In the genomic region with DNA sequence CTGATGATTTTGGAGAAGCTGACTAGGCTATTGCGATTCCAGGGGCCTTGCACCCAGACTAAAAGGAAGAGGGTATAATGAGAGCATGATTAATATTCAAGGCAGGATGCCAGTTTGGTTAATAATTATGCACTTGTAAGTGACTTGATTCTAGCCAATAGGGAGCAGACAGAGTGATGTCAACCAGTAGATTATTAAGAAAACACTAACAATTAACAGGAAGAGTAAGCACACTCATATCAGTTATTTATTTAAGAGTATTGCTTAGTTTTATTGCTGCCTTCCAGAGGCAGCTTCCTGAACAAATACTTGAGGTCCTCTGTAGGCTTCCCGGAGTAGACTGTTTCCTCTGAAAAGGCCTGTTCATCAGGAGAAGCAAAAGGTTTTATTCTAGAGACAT, we compare ENCODE assay signal across 20 cellular contexts.
"Had no signal": no experiment of that assay in that cellular context is flagged by ENCODE, and none has a peak within 500 bp of the region (broad histone marks: within the 10 kb centered on the region; RNA-seq: fewer than 3 reads in every experiment).

No MANE protein-coding gene starts in this region.

- H3K27ac ChIP-seq: heart left ventricle, psoas muscle, testis, transverse colon had no signal

- H3K27me3 ChIP-seq: heart left ventricle, testis, transverse colon had no signal

- H3K27me3 Mint-ChIP-seq: dendritic cell treated with granulocyte-macrophage colony-stimulating factor and Interleukin-4, amounts not matched to agents 40 ng/mL and 50 ng/mL, for 4 days; effector memory CD8-positive, alpha-beta T cell; naive B cell; stimulated activated naive B cell treated with anti-CD40 and anti-IgM and Interleukin-4, amounts not matched to agents 10 μg/mL and 1 μg/mL and 100 μg/mL, for 72 hours; stimulated activated naive CD8-positive, alpha-beta T cell treated with anti-CD3 and anti-CD28 coated beads, Interleukin-15, amount 100 ng/mL, for 72 hours had no signal

- H3K36me3 Mint-ChIP-seq: naive B cell had no signal

- DNase-seq: cerebellar nuclear complex; effector memory CD8-positive, alpha-beta T cell; erythroblast; foreskin melanocyte; heart left ventricle; hypothalamus; left colon; left ventricle myocardium superior; mesendoderm; naive B cell; nephron progenitor cell; psoas muscle; stimulated activated CD4-positive, alpha-beta T cell treated with anti-CD3 and anti-CD28 coated beads, Interleukin-2, amount 100 ng/mL, for 24 hours; stimulated activated CD4-positive, alpha-beta T cell treated with anti-CD3 and anti-CD28 coated beads, Interleukin-4, amount 100 ng/mL, for 4 hours; stimulated activated naive B cell treated with anti-CD40 and anti-IgM and Interleukin-4, amounts not matched to agents 10 μg/mL and 1 μg/mL and 100 μg/mL, for 72 hours; stimulated activated naive CD8-positive, alpha-beta T cell treated with anti-CD3 and anti-CD28 coated beads, Interleukin-15, amount 100 ng/mL, for 72 hours; testis; transverse colon had no signal

- H3K9me3 Mint-ChIP-seq: effector memory CD8-positive, alpha-beta T cell had no signal

- H3K27ac Mint-ChIP-seq: dendritic cell treated with granulocyte-macrophage colony-stimulating factor and Interleukin-4, amounts not matched to agents 40 ng/mL and 50 ng/mL, for 4 days; effector memory CD8-positive, alpha-beta T cell; naive B cell; nephron progenitor cell; stimulated activated naive B cell treated with anti-CD40 and anti-IgM and Interleukin-4, amounts not matched to agents 10 μg/mL and 1 μg/mL and 100 μg/mL, for 72 hours; stimulated activated naive CD8-positive, alpha-beta T cell treated with anti-CD3 and anti-CD28 coated beads, Interleukin-15, amount 100 ng/mL, for 72 hours had no signal

- H3K4me3 Mint-ChIP-seq: dendritic cell treated with granulocyte-macrophage colony-stimulating factor and Interleukin-4, amounts not matched to agents 40 ng/mL and 50 ng/mL, for 4 days; effector memory CD8-positive, alpha-beta T cell; naive B cell; nephron progenitor cell; stimulated activated naive B cell treated with anti-CD40 and anti-IgM and Interleukin-4, amounts not matched to agents 10 μg/mL and 1 μg/mL and 100 μg/mL, for 72 hours; stimulated activated naive CD8-positive, alpha-beta T cell treated with anti-CD3 and anti-CD28 coated beads, Interleukin-15, amount 100 ng/mL, for 72 hours had no signal

- H3K36me3 ChIP-seq: heart left ventricle, transverse colon had no signal

- H3K4me3 ChIP-seq: heart left ventricle, psoas muscle, testis, transverse colon had no signal

- H3K9me3 ChIP-seq: testis, transverse colon had no signal

- H3K4me1 ChIP-seq: heart left ventricle, psoas muscle, testis, transverse colon had no signal

- ATAC-seq: effector memory CD8-positive, alpha-beta T cell; heart left ventricle; left colon; left ventricle myocardium superior; psoas muscle; sciatic nerve; stimulated activated naive B cell treated with anti-CD40 and anti-IgM and Interleukin-4, amounts not matched to agents 10 μg/mL and 1 μg/mL and 100 μg/mL, for 72 hours; stimulated activated naive CD8-positive, alpha-beta T cell treated with anti-CD3 and anti-CD28 coated beads, Interleukin-15, amount 100 ng/mL, for 72 hours had no signal
